Comparison of ENCODE assay signal across 18 cellular contexts in genomic region chr15:82129144-82129692, GRCh38.
"Had no signal": no experiment of that assay in that cellular context is flagged by ENCODE, and none has a peak within 500 bp of the region (broad histone marks: within the 10 kb centered on the region; RNA-seq: fewer than 3 reads in every experiment).

No MANE protein-coding gene starts in this region.

- H3K4me1 ChIP-seq: heart left ventricle, neural progenitor cell, right atrium auricular region, upper lobe of right lung had no signal

- H3K9me3 Mint-ChIP-seq: activated naive CD8-positive, alpha-beta T cell treated with anti-CD3 and anti-CD28 coated beads for 36 hours; activated T-cell treated with anti-CD3 and anti-CD28 coated beads, Interleukin-2, amount 50 U/mL, for 4 hours; memory B cell; neural progenitor cell had no signal

- H3K27ac ChIP-seq: dorsolateral prefrontal cortex, heart left ventricle, neural progenitor cell, right atrium auricular region, upper lobe of right lung had no signal

- DNase-seq: activated CD4-positive, alpha-beta T cell treated with anti-CD3 and anti-CD28 coated beads, Interleukin-2, amount 50 U/mL, for 48 hours; activated CD4-positive, CD25-positive, alpha-beta regulatory T cell treated with anti-CD3 and anti-CD28 coated beads, Interleukin-2, amount 50 U/mL, for 72 hours; activated gamma-delta T cell; activated naive CD8-positive, alpha-beta T cell treated with anti-CD3 and anti-CD28 coated beads for 36 hours; activated T-cell treated with anti-CD3 and anti-CD28 coated beads, Interleukin-2, amount 50 U/mL, for 4 hours; anterior cingulate cortex; dorsolateral prefrontal cortex; heart left ventricle; islet precursor cell; posterior cingulate gyrus; stimulated activated CD4-positive, alpha-beta T cell treated with anti-CD3 and anti-CD28 coated beads, Interleukin-12 subunit alpha, Interleukin-12 subunit beta, amount 100 ng/mL, for 4 hours; stimulated activated CD4-positive, alpha-beta T cell treated with anti-CD3 and anti-CD28 coated beads, Interleukin-2, amount 100 ng/mL, for 48 hours; stimulated activated naive CD8-positive, alpha-beta T cell treated with anti-CD3 and anti-CD28 coated beads, Interleukin-15, Interleukin-2, amounts not matched to agents 100 U/mL and 50 U/mL, for 24 hours; upper lobe of right lung had no signal

- H3K27ac Mint-ChIP-seq: activated naive CD8-positive, alpha-beta T cell treated with anti-CD3 and anti-CD28 coated beads for 36 hours; memory B cell; neural progenitor cell had no signal

- ATAC-seq: activated T-cell treated with anti-CD3 and anti-CD28 coated beads, Interleukin-2, amount 50 U/mL, for 4 hours; heart left ventricle; upper lobe of right lung had no signal

- H3K4me1 Mint-ChIP-seq: memory B cell, neural progenitor cell had no signal

- H3K4me3 Mint-ChIP-seq: activated naive CD8-positive, alpha-beta T cell treated with anti-CD3 and anti-CD28 coated beads for 36 hours; activated T-cell treated with anti-CD3 and anti-CD28 coated beads, Interleukin-2, amount 50 U/mL, for 4 hours; memory B cell; neural progenitor cell had no signal

- H3K36me3 ChIP-seq: neural progenitor cell, upper lobe of right lung had no signal

- H3K9me3 ChIP-seq: esophagus muscularis mucosa, heart left ventricle, right atrium auricular region, upper lobe of right lung had no signal

- H3K4me3 ChIP-seq: dorsolateral prefrontal cortex, esophagus muscularis mucosa, heart left ventricle, neural progenitor cell, right atrium auricular region, upper lobe of right lung had no signal

- H3K4me2 ChIP-seq: neural progenitor cell had no signal

- H2AFZ ChIP-seq: neural progenitor cell had no signal

- H3K27me3 Mint-ChIP-seq: activated naive CD8-positive, alpha-beta T cell treated with anti-CD3 and anti-CD28 coated beads for 36 hours; memory B cell had no signal

- H3K27me3 ChIP-seq: dorsolateral prefrontal cortex, esophagus muscularis mucosa, heart left ventricle, neural progenitor cell, right atrium auricular region, upper lobe of right lung had no signal
